Comparison of ENCODE assay signal across 30 cellular contexts in genomic region chr17:65618516-65618915, GRCh38.
"Had no signal": no experiment of that assay in that cellular context is flagged by ENCODE, and none has a peak within 500 bp of the region (broad histone marks: within the 10 kb centered on the region; RNA-seq: fewer than 3 reads in every experiment).

No MANE protein-coding gene starts in this region.

- H3K27ac Mint-ChIP-seq: activated B cell treated with CpG ODN at 0.5 μM for 24 hours; activated CD4-positive, alpha-beta memory T cell treated with anti-CD3 and anti-CD28 coated beads for 36 hours; activated CD4-positive, alpha-beta T cell treated with anti-CD3 and anti-CD28 coated beads, Interleukin-2, amount 10 ng/mL, durations not matched to agents 24 days and 14 days; activated CD8-positive, alpha-beta T cell treated with anti-CD3 and anti-CD28 coated beads, Interleukin-2, amount 10 ng/mL, durations not matched to agents 7 days and 5 days; activated naive CD4-positive, alpha-beta T cell treated with anti-CD3 and anti-CD28 coated beads, Interleukin-2, amount 10 ng/mL, durations not matched to agents 7 days and 5 days; activated naive CD4-positive, alpha-beta T cell treated with anti-CD3 and anti-CD28 coated beads, Interleukin-2, amount 50 U/mL, for 72 hours; activated naive CD8-positive, alpha-beta T cell treated with anti-CD3 and anti-CD28 coated beads, Interleukin-2, amount 10 ng/mL, durations not matched to agents 7 days and 5 days; activated T-cell treated with anti-CD3 and anti-CD28 coated beads, Interleukin-2, amount 50 U/mL, for 24 hours; activated T-cell treated with anti-CD3 and anti-CD28 coated beads, Interleukin-2, amount 50 U/mL, for 72 hours; brain; dendritic cell treated with granulocyte-macrophage colony-stimulating factor and Interleukin-4, amounts not matched to agents 40 ng/mL and 50 ng/mL, for 4 days; endodermal cell; T-helper 17 cell; T-helper 2 cell treated with Interferon-gamma antibody and Interleukin-4, amounts not matched to agents 5 μg/mL and 100 μg/mL, for 36 hours had no signal

- H3K27me3 ChIP-seq: ascending aorta, dorsolateral prefrontal cortex, gastroesophageal sphincter had no signal

- H3K27ac ChIP-seq: ascending aorta, coronary artery, gastroesophageal sphincter, WERI-Rb-1 had no signal

- H3K36me3 ChIP-seq: ascending aorta, gastroesophageal sphincter, WERI-Rb-1 had no signal

- H3K4me1 Mint-ChIP-seq: activated B cell treated with CpG ODN at 0.5 μM for 24 hours; activated CD4-positive, alpha-beta T cell treated with anti-CD3 and anti-CD28 coated beads, Interleukin-2, amount 10 ng/mL, durations not matched to agents 24 days and 14 days; activated naive CD4-positive, alpha-beta T cell treated with anti-CD3 and anti-CD28 coated beads, Interleukin-2, amount 10 ng/mL, durations not matched to agents 7 days and 5 days; activated naive CD8-positive, alpha-beta T cell treated with anti-CD3 and anti-CD28 coated beads, Interleukin-2, amount 10 ng/mL, durations not matched to agents 7 days and 5 days; brain; central memory CD8-positive, alpha-beta T cell; endodermal cell; T-helper 17 cell had no signal

- DNase-seq: activated B cell treated with CpG ODN at 0.5 μM for 24 hours; activated CD4-positive, alpha-beta memory T cell treated with anti-CD3 and anti-CD28 coated beads for 36 hours; activated CD4-positive, alpha-beta T cell treated with anti-CD3 and anti-CD28 coated beads, Interleukin-2, amount 10 ng/mL, durations not matched to agents 24 days and 14 days; activated CD8-positive, alpha-beta memory T cell treated with anti-CD3 and anti-CD28 coated beads, Interleukin-2, amount 50 U/mL, for 48 hours; activated CD8-positive, alpha-beta T cell treated with anti-CD3 and anti-CD28 coated beads, Interleukin-2, amount 10 ng/mL, durations not matched to agents 7 days and 5 days; activated gamma-delta T cell; activated naive CD4-positive, alpha-beta T cell; activated naive CD4-positive, alpha-beta T cell treated with anti-CD3 and anti-CD28 coated beads, Interleukin-2, amount 10 ng/mL, durations not matched to agents 7 days and 5 days; activated naive CD8-positive, alpha-beta T cell treated with anti-CD3 and anti-CD28 coated beads, Interleukin-2, amount 10 ng/mL, durations not matched to agents 7 days and 5 days; activated T-cell treated with anti-CD3 and anti-CD28 coated beads for 4 hours; activated T-cell treated with anti-CD3 and anti-CD28 coated beads, Interleukin-2, amount 50 U/mL, for 24 hours; activated T-cell treated with anti-CD3 and anti-CD28 coated beads, Interleukin-2, amount 50 U/mL, for 72 hours; dorsolateral prefrontal cortex; effector memory CD4-positive, alpha-beta T cell; foreskin melanocyte; T-helper 1 cell; T-helper 17 cell; T1000; WERI-Rb-1 had no signal

- ATAC-seq: activated CD4-positive, CD25-positive, alpha-beta regulatory T cell treated with anti-CD3 and anti-CD28 coated beads, Interleukin-2, amount 50 U/mL, for 24 hours; activated CD8-positive, alpha-beta T cell treated with anti-CD3 and anti-CD28 coated beads, Interleukin-2, amount 10 ng/mL, durations not matched to agents 7 days and 5 days; activated naive CD4-positive, alpha-beta T cell treated with anti-CD3 and anti-CD28 coated beads, Interleukin-2, amount 50 U/mL, for 72 hours; activated T-cell treated with anti-CD3 and anti-CD28 coated beads, Interleukin-2, amount 50 U/mL, for 72 hours; esophagus mucosa; gastroesophageal sphincter; T-helper 17 cell had no signal

- H3K4me1 ChIP-seq: gastroesophageal sphincter had no signal

- H3K4me3 ChIP-seq: ascending aorta, coronary artery, dorsolateral prefrontal cortex, gastroesophageal sphincter had no signal

- H3K4me3 Mint-ChIP-seq: activated B cell treated with CpG ODN at 0.5 μM for 24 hours; activated CD4-positive, alpha-beta memory T cell treated with anti-CD3 and anti-CD28 coated beads for 36 hours; activated CD4-positive, alpha-beta T cell treated with anti-CD3 and anti-CD28 coated beads, Interleukin-2, amount 10 ng/mL, durations not matched to agents 24 days and 14 days; activated CD8-positive, alpha-beta T cell treated with anti-CD3 and anti-CD28 coated beads, Interleukin-2, amount 10 ng/mL, durations not matched to agents 7 days and 5 days; activated naive CD4-positive, alpha-beta T cell treated with anti-CD3 and anti-CD28 coated beads, Interleukin-2, amount 10 ng/mL, durations not matched to agents 7 days and 5 days; activated naive CD8-positive, alpha-beta T cell treated with anti-CD3 and anti-CD28 coated beads, Interleukin-2, amount 10 ng/mL, durations not matched to agents 7 days and 5 days; activated T-cell treated with anti-CD3 and anti-CD28 coated beads, Interleukin-2, amount 50 U/mL, for 24 hours; activated T-cell treated with anti-CD3 and anti-CD28 coated beads, Interleukin-2, amount 50 U/mL, for 72 hours; brain; central memory CD8-positive, alpha-beta T cell; dendritic cell treated with granulocyte-macrophage colony-stimulating factor and Interleukin-4, amounts not matched to agents 40 ng/mL and 50 ng/mL, for 4 days; endodermal cell; T-helper 17 cell; T-helper 2 cell treated with Interferon-gamma antibody and Interleukin-4, amounts not matched to agents 5 μg/mL and 100 μg/mL, for 36 hours had no signal

- H3K9me3 Mint-ChIP-seq: activated B cell treated with CpG ODN at 0.5 μM for 24 hours; activated CD4-positive, alpha-beta memory T cell treated with anti-CD3 and anti-CD28 coated beads for 36 hours; activated CD4-positive, alpha-beta T cell treated with anti-CD3 and anti-CD28 coated beads, Interleukin-2, amount 10 ng/mL, durations not matched to agents 24 days and 14 days; activated naive CD4-positive, alpha-beta T cell treated with anti-CD3 and anti-CD28 coated beads, Interleukin-2, amount 10 ng/mL, durations not matched to agents 7 days and 5 days; activated T-cell treated with anti-CD3 and anti-CD28 coated beads, Interleukin-2, amount 50 U/mL, for 24 hours; activated T-cell treated with anti-CD3 and anti-CD28 coated beads, Interleukin-2, amount 50 U/mL, for 72 hours; central memory CD8-positive, alpha-beta T cell; dendritic cell treated with granulocyte-macrophage colony-stimulating factor and Interleukin-4, amounts not matched to agents 40 ng/mL and 50 ng/mL, for 4 days; T-helper 2 cell treated with Interferon-gamma antibody and Interleukin-4, amounts not matched to agents 5 μg/mL and 100 μg/mL, for 36 hours had no signal

- H3K27me3 Mint-ChIP-seq: activated B cell treated with CpG ODN at 0.5 μM for 24 hours; activated CD4-positive, alpha-beta memory T cell treated with anti-CD3 and anti-CD28 coated beads for 36 hours; activated CD4-positive, alpha-beta T cell treated with anti-CD3 and anti-CD28 coated beads, Interleukin-2, amount 10 ng/mL, durations not matched to agents 24 days and 14 days; activated naive CD4-positive, alpha-beta T cell treated with anti-CD3 and anti-CD28 coated beads, Interleukin-2, amount 10 ng/mL, durations not matched to agents 7 days and 5 days; activated naive CD8-positive, alpha-beta T cell treated with anti-CD3 and anti-CD28 coated beads, Interleukin-2, amount 10 ng/mL, durations not matched to agents 7 days and 5 days; activated T-cell treated with anti-CD3 and anti-CD28 coated beads, Interleukin-2, amount 50 U/mL, for 24 hours; brain; dendritic cell treated with granulocyte-macrophage colony-stimulating factor and Interleukin-4, amounts not matched to agents 40 ng/mL and 50 ng/mL, for 4 days; T-helper 17 cell had no signal

- H3K36me3 Mint-ChIP-seq: activated CD4-positive, alpha-beta memory T cell treated with anti-CD3 and anti-CD28 coated beads for 36 hours; activated naive CD4-positive, alpha-beta T cell treated with anti-CD3 and anti-CD28 coated beads, Interleukin-2, amount 10 ng/mL, durations not matched to agents 7 days and 5 days; activated naive CD4-positive, alpha-beta T cell treated with anti-CD3 and anti-CD28 coated beads, Interleukin-2, amount 50 U/mL, for 72 hours; activated naive CD8-positive, alpha-beta T cell treated with anti-CD3 and anti-CD28 coated beads, Interleukin-2, amount 10 ng/mL, durations not matched to agents 7 days and 5 days had no signal

- H3K9me3 ChIP-seq: ascending aorta, gastroesophageal sphincter had no signal
